In the genomic region with DNA sequence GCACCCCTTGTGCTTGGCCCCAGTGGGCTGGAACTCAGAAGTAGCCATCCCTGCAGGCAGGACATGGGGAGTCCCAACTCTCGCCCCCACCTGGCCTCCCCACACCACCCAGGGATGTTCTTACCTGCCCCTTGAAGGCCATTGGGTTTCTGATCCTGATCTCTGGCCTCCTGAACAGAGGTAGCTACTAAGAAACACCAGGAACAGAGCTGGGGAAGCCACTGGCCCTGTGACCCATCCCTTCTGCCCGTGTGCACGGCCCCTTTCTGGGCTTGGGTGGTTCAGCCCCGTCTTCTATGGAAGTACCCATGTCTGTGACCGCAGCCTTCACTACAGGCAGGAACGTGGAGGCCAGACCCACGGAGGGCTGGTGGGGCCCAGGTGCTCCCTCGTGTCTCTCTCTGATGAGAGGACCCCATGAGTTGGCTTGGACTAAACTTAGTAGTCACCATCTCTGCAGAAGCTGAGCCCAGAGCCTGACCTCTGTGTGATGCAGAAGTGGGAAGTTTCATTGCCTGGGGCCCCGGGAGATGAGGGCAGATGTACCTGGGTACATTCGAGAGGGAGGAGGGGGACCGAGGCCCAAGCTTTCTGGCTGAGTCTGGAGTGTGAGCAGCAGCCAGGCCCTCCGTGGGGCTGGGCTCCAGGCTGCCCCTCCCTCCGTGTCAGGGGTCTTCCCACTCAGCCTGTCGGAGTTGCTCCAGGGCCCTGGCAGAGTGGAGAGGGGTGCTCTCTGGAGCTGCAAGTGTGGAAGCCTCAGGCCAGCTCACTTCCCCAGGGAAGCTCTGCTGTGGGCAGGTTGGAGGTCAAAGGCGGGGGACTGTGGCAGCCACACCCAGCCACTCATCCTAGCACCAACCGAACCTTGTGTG, we compare ENCODE assay signal across 21 cellular contexts.
DNase-seq lines count a peak whose midpoint lies in the region; ATAC-seq and TF ChIP-seq lines count a peak whose summit lies in the region.
"Had no signal": no experiment of that assay in that cellular context is flagged by ENCODE, and none has a peak within 500 bp of the region (broad histone marks: within the 10 kb centered on the region; RNA-seq: fewer than 3 reads in every experiment).

No MANE protein-coding gene starts in this region.

- H3K27ac Mint-ChIP-seq in activated CD4-positive, alpha-beta T cell treated with anti-CD3 and anti-CD28 coated beads, Interleukin-2, amount 10 ng/mL, durations not matched to agents 24 days and 14 days: peak overlapping the region; percentile 48
- H3K27ac Mint-ChIP-seq in CD8-positive, alpha-beta memory T cell: peak overlapping the region; percentile 17 to 100 (median 78)
- peak overlapping the region; percentile 99 for H3K27ac Mint-ChIP-seq in central memory CD8-positive, alpha-beta T cell (ENCODE audit: low read depth)
- H3K27ac Mint-ChIP-seq: endodermal cell, nephron had no signal

- H3K27ac ChIP-seq in CD8-positive, alpha-beta memory T cell (ENCODE audit: low read depth, low read length): no peak overlapping the region
- H3K27ac ChIP-seq in MM.1S (ENCODE audit: low read length): no peak overlapping the region
- H3K27ac ChIP-seq: ascending aorta, C4-2B, GM23248, heart left ventricle, lower lobe of right lung, psoas muscle, tibial artery had no signal

- H3K27me3 ChIP-seq in CD8-positive, alpha-beta memory T cell (ENCODE audit: insufficient read depth, low read length, poor library complexity, severe bottlenecking): no peaks in the 10 kb centered on the region
- H3K27me3 ChIP-seq in MM.1S (replicated peaks; ENCODE audit: insufficient read depth, low read length): no peaks in the 10 kb centered on the region
- H3K27me3 ChIP-seq: ascending aorta, heart left ventricle, tibial artery had no signal

- no peak overlapping the region for H3K9ac ChIP-seq in MM.1S (ENCODE audit: low read length)
- H3K9ac ChIP-seq: GM23248 had no signal

- no peaks in the 10 kb centered on the region for H3K36me3 ChIP-seq in CD8-positive, alpha-beta memory T cell (ENCODE audit: insufficient read depth, low read length)
- no peaks in the 10 kb centered on the region for H3K36me3 ChIP-seq in MM.1S (replicated peaks; ENCODE audit: insufficient read depth, low read length)
- H3K36me3 ChIP-seq: ascending aorta, tibial artery had no signal

- H2AFZ ChIP-seq in MM.1S (ENCODE audit: low read length): no peak overlapping the region
- H2AFZ ChIP-seq: GM23248 had no signal

- CTCF ChIA-PET in CD8-positive, alpha-beta memory T cell (lab: Charles Lee): interaction anchor here (3.0 to 4.5 kb wide), 4 partner anchors 10 to 35 kb away, joined by 11 to 53 read pairs (median 27); no protein-coding TSS in a partner anchor

- H3K27me3 Mint-ChIP-seq in activated CD4-positive, alpha-beta T cell treated with anti-CD3 and anti-CD28 coated beads, Interleukin-2, amount 10 ng/mL, durations not matched to agents 24 days and 14 days: no peaks in the 10 kb centered on the region
- no peaks in the 10 kb centered on the region for H3K27me3 Mint-ChIP-seq in CD8-positive, alpha-beta memory T cell
- H3K27me3 Mint-ChIP-seq in central memory CD8-positive, alpha-beta T cell: no peaks in the 10 kb centered on the region

- no peak for DNase-seq in activated CD4-positive, alpha-beta T cell treated with anti-CD3 and anti-CD28 coated beads, Interleukin-2, amount 10 ng/mL, durations not matched to agents 24 days and 14 days
- DNase-seq in activated CD4-positive, alpha-beta T cell treated with anti-CD3 and anti-CD28 coated beads for 48 hours: no peak
- DNase-seq in CD8-positive, alpha-beta memory T cell: no peak
- no peak for DNase-seq in central memory CD8-positive, alpha-beta T cell (ENCODE audit: low spot score in 2 of 2)
- DNase-seq in posterior vena cava (ENCODE audit: low spot score) (peak; percentile 78), MM.1S (no peak), putamen (ENCODE audit: low spot score) (no peak)
- DNase-seq: DMS79 treated with DMSO at 0.1 percent for 48 hours, endodermal cell, GM23248, lower lobe of right lung, NCI-H1436, NCI-H2171, psoas muscle, tibial artery had no signal

- H3K4me3 Mint-ChIP-seq in activated CD4-positive, alpha-beta T cell treated with anti-CD3 and anti-CD28 coated beads, Interleukin-2, amount 10 ng/mL, durations not matched to agents 24 days and 14 days: no peak overlapping the region
- peak overlapping the region in 2 of 7 donors; percentile 39 to 81 for H3K4me3 Mint-ChIP-seq in CD8-positive, alpha-beta memory T cell
- peak overlapping the region; percentile 37 for H3K4me3 Mint-ChIP-seq in central memory CD8-positive, alpha-beta T cell
- H3K4me3 Mint-ChIP-seq: endodermal cell, nephron had no signal

- intact Hi-C loops in activated CD4-positive, alpha-beta T cell treated with anti-CD3 and anti-CD28 coated beads, Interleukin-2, amount 10 ng/mL, durations not matched to agents 24 days and 14 days (cut with micrococcal nuclease): no loop called here
- intact Hi-C loops in posterior vena cava (cut with DNase I): no loop called here

- H3K79me2 ChIP-seq in MM.1S (ENCODE audit: low read length): peaks cover 19% of the 10 kb centered on the region

- no peaks in the 10 kb centered on the region for H4K20me1 ChIP-seq in MM.1S (ENCODE audit: insufficient read depth, low read length)

- ATAC-seq in central memory CD8-positive, alpha-beta T cell (replicated peaks; ENCODE audit: extremely low read depth, poor library complexity, severe bottlenecking): no peak
- no peak for ATAC-seq in HG02678 (IDR thresholded peaks at IDR 0.05; ENCODE audit: unreplicated experiment)
- ATAC-seq: heart left ventricle, lower lobe of right lung, psoas muscle had no signal

- H3K9me3 ChIP-seq in CD8-positive, alpha-beta memory T cell (ENCODE audit: low read length): no peaks in the 10 kb centered on the region
- no peaks in the 10 kb centered on the region for H3K9me3 ChIP-seq in MM.1S (replicated peaks; ENCODE audit: insufficient read depth, low read length)
- H3K9me3 ChIP-seq: ascending aorta, heart left ventricle, lower lobe of right lung, psoas muscle, tibial artery had no signal

- peaks cover 31% of the 10 kb centered on the region for H3K4me1 Mint-ChIP-seq in activated CD4-positive, alpha-beta T cell treated with anti-CD3 and anti-CD28 coated beads, Interleukin-2, amount 10 ng/mL, durations not matched to agents 24 days and 14 days
- H3K4me1 Mint-ChIP-seq in CD8-positive, alpha-beta memory T cell: peaks cover 41 to 58% (median 51%) of the 10 kb centered on the region in 3 donors
- peaks cover 48% of the 10 kb centered on the region for H3K4me1 Mint-ChIP-seq in central memory CD8-positive, alpha-beta T cell

- no peaks in the 10 kb centered on the region for H3K9me2 ChIP-seq in MM.1S (replicated peaks; ENCODE audit: insufficient read depth, low read length)

- no peak for TF ChIP-seq CTCF in MM.1S (IDR thresholded peaks at IDR 0.05; ENCODE audit: low read length)

- H3F3A ChIP-seq in MM.1S (ENCODE audit: insufficient read depth, low read length): peaks cover 10% of the 10 kb centered on the region

- H3K4me1 ChIP-seq in CD8-positive, alpha-beta memory T cell (ENCODE audit: insufficient read depth, low read length): peaks cover 37% of the 10 kb centered on the region
- peaks cover 17% of the 10 kb centered on the region for H3K4me1 ChIP-seq in MM.1S (ENCODE audit: low read length)
- H3K4me1 ChIP-seq: psoas muscle had no signal

- H3K9me3 Mint-ChIP-seq in activated CD4-positive, alpha-beta T cell treated with anti-CD3 and anti-CD28 coated beads, Interleukin-2, amount 10 ng/mL, durations not matched to agents 24 days and 14 days: no peaks in the 10 kb centered on the region
- H3K9me3 Mint-ChIP-seq in CD8-positive, alpha-beta memory T cell: no peaks in the 10 kb centered on the region
- H3K9me3 Mint-ChIP-seq in central memory CD8-positive, alpha-beta T cell: no peaks in the 10 kb centered on the region
- H3K9me3 Mint-ChIP-seq: activated T-helper 2 cell treated with anti-CD3 and anti-CD28 coated beads, Interferon-gamma antibody, Interleukin-2, Interleukin-4, amounts not matched to agents 10 μg/mL and 5 μg/mL and 100 μg/mL, durations not matched to agents 14 hours and 24 hours and 36 hours; endodermal cell; nephron had no signal

- no peak overlapping the region for H3K4me3 ChIP-seq in CD8-positive, alpha-beta memory T cell (ENCODE audit: low read length)
- H3K4me3 ChIP-seq in MM.1S (ENCODE audit: low read length): no peak overlapping the region
- H3K4me3 ChIP-seq: ascending aorta, GM23248, heart left ventricle, lower lobe of right lung, psoas muscle, tibial artery had no signal

- H3K36me3 Mint-ChIP-seq in activated CD4-positive, alpha-beta T cell treated with anti-CD3 and anti-CD28 coated beads, Interleukin-2, amount 10 ng/mL, durations not matched to agents 24 days and 14 days (ENCODE audit: low read depth): peaks cover 16% of the 10 kb centered on the region
- peaks cover 0 to 24% (median 2%) of the 10 kb centered on the region in 3 donors for H3K36me3 Mint-ChIP-seq in CD8-positive, alpha-beta memory T cell
- H3K36me3 Mint-ChIP-seq in central memory CD8-positive, alpha-beta T cell (ENCODE audit: insufficient read depth): peaks cover 35% of the 10 kb centered on the region

- POLR2A ChIA-PET in CD8-positive, alpha-beta memory T cell (lab: Charles Lee): interaction anchor here (1.0 kb wide), 1 partner anchor 9 kb away, joined by 3 read pairs; no protein-coding TSS in a partner anchor

- H3K4me2 ChIP-seq in MM.1S (ENCODE audit: low read depth, low read length): no peak overlapping the region

Comparison
In these comparisons a context has a peak if more than half of its experiments do, and no peak if none do; other contexts are left out.
1. H3K27ac Mint-ChIP-seq: peak in every context shown above with its lines; median percentile 99 in central memory CD8-positive, alpha-beta T cell; 78 in CD8-positive, alpha-beta memory T cell; 48 in activated CD4-positive, alpha-beta T cell treated with anti-CD3 and anti-CD28 coated beads, Interleukin-2, amount 10 ng/mL, durations not matched to agents 24 days and 14 days.